Comparison of ENCODE assay signal across 19 cellular contexts in the genomic region with DNA sequence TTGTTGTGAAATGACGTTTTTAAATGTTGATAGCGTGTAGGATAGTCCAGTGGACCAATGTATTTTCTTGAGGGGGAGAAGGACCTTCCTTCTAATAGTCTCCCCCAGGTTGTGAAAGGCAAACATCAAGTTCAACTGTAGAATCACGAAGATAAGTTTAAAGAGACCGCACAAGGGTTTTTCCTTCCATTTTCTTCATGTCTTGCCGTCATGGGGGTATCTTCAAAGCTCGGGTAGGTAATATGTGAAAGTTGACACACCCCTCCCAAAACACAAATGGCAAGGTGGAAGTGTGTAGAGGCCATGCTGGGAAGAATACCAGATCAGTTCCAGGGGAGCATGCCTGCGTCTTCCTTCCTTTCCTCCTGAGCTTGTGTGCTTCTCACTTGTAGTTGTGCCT.
DNase-seq lines count a peak whose midpoint lies in the region; ATAC-seq and TF ChIP-seq lines count a peak whose summit lies in the region.
"Had no signal": no experiment of that assay in that cellular context is flagged by ENCODE, and none has a peak within 500 bp of the region (broad histone marks: within the 10 kb centered on the region; RNA-seq: fewer than 3 reads in every experiment).

No MANE protein-coding gene starts in this region.

- peaks cover 33% of the 10 kb centered on the region for H4K20me1 ChIP-seq in GM23338 (replicated peaks; ENCODE audit: insufficient read depth)

- peaks cover 88% of the 10 kb centered on the region for H3K79me2 ChIP-seq in GM23338 (replicated peaks; ENCODE audit: insufficient read depth)

- CTCF ChIA-PET in RWPE1 (lab: Yijun Ruan, JAX), result interaction anchor here (0.6 to 0.7 kb wide), 2 partner anchors 11 to 39 kb away, joined by 3 read pairs; no protein-coding TSS in a partner anchor

- ATAC-seq in GM23338 (no peak), HG03196 (IDR thresholded peaks at IDR 0.05; ENCODE audit: unreplicated experiment) (no peak)
- ATAC-seq: CD8-positive, alpha-beta T cell; PC-3 had no signal

- H3K27ac Mint-ChIP-seq in GM23338, result peak overlapping the region; percentile 57
- peak overlapping the region; percentile 50 for H3K27ac Mint-ChIP-seq in nephron progenitor cell
- H3K27ac Mint-ChIP-seq: CD8-positive, alpha-beta T cell had no signal

- H3K4me3 Mint-ChIP-seq in GM23338, result no peak overlapping the region
- H3K4me3 Mint-ChIP-seq in nephron progenitor cell, result no peak overlapping the region
- H3K4me3 Mint-ChIP-seq: CD8-positive, alpha-beta T cell had no signal

- no peaks in the 10 kb centered on the region for H3K27me3 ChIP-seq in GM23338 (ENCODE audit: insufficient read depth)
- H3K27me3 ChIP-seq: BE2C, SJSA1 had no signal

- H3K27ac ChIP-seq in GM23338 (ENCODE audit: low read depth) (no peak overlapping the region), RWPE1 (peak overlapping the region; percentile 29), cingulate gyrus (ENCODE audit: low read depth, low read length) (peak overlapping the region; percentile 3)
- H3K27ac ChIP-seq: SJSA1 had no signal

- no peak overlapping the region for H2AFZ ChIP-seq in GM23338

- TF ChIP-seq CTCF in GM23338 (conservative IDR thresholded peaks at IDR 0.05; ENCODE audit: low read depth in 2 of 2) (no peak), RWPE1 (conservative IDR thresholded peaks at IDR 0.05; ENCODE audit: low read depth) (no peak), nephron progenitor cell (IDR thresholded peaks at IDR 0.05) (no peak)

- H3K4me1 Mint-ChIP-seq in GM23338 (peaks cover 56% of the 10 kb centered on the region), nephron progenitor cell (peaks cover 51% of the 10 kb centered on the region)

- H3K9me3 Mint-ChIP-seq in GM23338 (peaks cover 8% of the 10 kb centered on the region), nephron progenitor cell (peaks cover 21% of the 10 kb centered on the region)

- H3K36me3 ChIP-seq in GM23338 (ENCODE audit: insufficient read depth), result no peaks in the 10 kb centered on the region
- H3K36me3 ChIP-seq: BE2C, HAP-1, SJSA1 had no signal

- H3K9me2 ChIP-seq in GM23338 (ENCODE audit: insufficient read depth), result no peaks in the 10 kb centered on the region

- no peak overlapping the region for H3K4me3 ChIP-seq in GM23338
- H3K4me3 ChIP-seq: HAP-1, SJSA1 had no signal

- POLR2A ChIA-PET in RWPE1 (lab: Yijun Ruan, JAX; ENCODE audit: low non-redundant PET), result no interaction called here

- H3K36me3 Mint-ChIP-seq in GM23338 (ENCODE audit: low read depth), result peaks cover 12% of the 10 kb centered on the region
- H3K36me3 Mint-ChIP-seq in nephron progenitor cell (ENCODE audit: low read depth), result peaks cover 41% of the 10 kb centered on the region

- peaks cover 8% of the 10 kb centered on the region; the same call in 1 of the 2 replicates for H3F3A ChIP-seq in GM23338 (replicated peaks; ENCODE audit: low read depth)

- no peak for DNase-seq in GM23338 (ENCODE audit: low spot score)
- DNase-seq in RWPE1 (ENCODE audit: low spot score), result no peak
- no peak for DNase-seq in nephron progenitor cell
- no peak for DNase-seq in NCI-H2081 treated with DMSO at 0.1 percent for 48 hours (lab: John Stamatoyannopoulos, UW)
- no peak for DNase-seq in stimulated activated CD8-positive, alpha-beta memory T cell treated with anti-CD3 and anti-CD28 coated beads, Interleukin-4, amount 100 ng/mL, for 48 hours
- DNase-seq in OCI-M2 (lab: John Stamatoyannopoulos, UW; ENCODE audit: unreplicated experiment), result no peak
- DNase-seq: CD8-positive, alpha-beta T cell; DMS79; KBM-7; MV-4-11; NCI-H1436; NCI-H2029; NCI-H748 treated with DMSO at 0.1 percent for 48 hours; PC-3 had no signal

- H3K4me1 ChIP-seq in GM23338 (ENCODE audit: insufficient read depth), result peaks cover 49% of the 10 kb centered on the region
- H3K4me1 ChIP-seq: SJSA1 had no signal

- peaks cover 4% of the 10 kb centered on the region for H3K27me3 Mint-ChIP-seq in GM23338 (ENCODE audit: insufficient read depth, low read depth, poor library complexity)
- H3K27me3 Mint-ChIP-seq in nephron progenitor cell (ENCODE audit: low read depth, poor library complexity), result no peaks in the 10 kb centered on the region

- H3K4me2 ChIP-seq in GM23338, result no peak overlapping the region

TF ChIP-seq in GM23338, 12 proteins besides CTCF, POLR2A, EP300 and RAD21 (continues in another document):
- TF ChIP-seq CREB1 (CRISPR knock-in tag; IDR thresholded peaks at IDR 0.05; ENCODE audit: low read depth), result no peak
- no peak for TF ChIP-seq STAT1 (IDR thresholded peaks at IDR 0.05; ENCODE audit: unreplicated experiment)
- no peak for TF ChIP-seq NANOG (IDR thresholded peaks at IDR 0.05; ENCODE audit: borderline replicate concordance)
- TF ChIP-seq JUNB (IDR thresholded peaks at IDR 0.05; ENCODE audit: unreplicated experiment), result no peak
- TF ChIP-seq ZNF114 (CRISPR knock-in tag; IDR thresholded peaks at IDR 0.05), result no peak
- no peak for TF ChIP-seq POLR2AphosphoS5 (IDR thresholded peaks at IDR 0.05; ENCODE audit: low read depth)
- TF ChIP-seq, protein P1, sequence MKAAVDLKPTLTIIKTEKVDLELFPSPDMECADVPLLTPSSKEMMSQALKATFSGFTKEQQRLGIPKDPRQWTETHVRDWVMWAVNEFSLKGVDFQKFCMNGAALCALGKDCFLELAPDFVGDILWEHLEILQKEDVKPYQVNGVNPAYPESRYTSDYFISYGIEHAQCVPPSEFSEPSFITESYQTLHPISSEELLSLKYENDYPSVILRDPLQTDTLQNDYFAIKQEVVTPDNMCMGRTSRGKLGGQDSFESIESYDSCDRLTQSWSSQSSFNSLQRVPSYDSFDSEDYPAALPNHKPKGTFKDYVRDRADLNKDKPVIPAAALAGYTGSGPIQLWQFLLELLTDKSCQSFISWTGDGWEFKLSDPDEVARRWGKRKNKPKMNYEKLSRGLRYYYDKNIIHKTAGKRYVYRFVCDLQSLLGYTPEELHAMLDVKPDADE (IDR thresholded peaks at IDR 0.05), result no peak
- TF ChIP-seq EZH2 (IDR thresholded peaks at IDR 0.05; ENCODE audit: low read depth, unreplicated experiment), result no peak
- TF ChIP-seq, protein P2, sequence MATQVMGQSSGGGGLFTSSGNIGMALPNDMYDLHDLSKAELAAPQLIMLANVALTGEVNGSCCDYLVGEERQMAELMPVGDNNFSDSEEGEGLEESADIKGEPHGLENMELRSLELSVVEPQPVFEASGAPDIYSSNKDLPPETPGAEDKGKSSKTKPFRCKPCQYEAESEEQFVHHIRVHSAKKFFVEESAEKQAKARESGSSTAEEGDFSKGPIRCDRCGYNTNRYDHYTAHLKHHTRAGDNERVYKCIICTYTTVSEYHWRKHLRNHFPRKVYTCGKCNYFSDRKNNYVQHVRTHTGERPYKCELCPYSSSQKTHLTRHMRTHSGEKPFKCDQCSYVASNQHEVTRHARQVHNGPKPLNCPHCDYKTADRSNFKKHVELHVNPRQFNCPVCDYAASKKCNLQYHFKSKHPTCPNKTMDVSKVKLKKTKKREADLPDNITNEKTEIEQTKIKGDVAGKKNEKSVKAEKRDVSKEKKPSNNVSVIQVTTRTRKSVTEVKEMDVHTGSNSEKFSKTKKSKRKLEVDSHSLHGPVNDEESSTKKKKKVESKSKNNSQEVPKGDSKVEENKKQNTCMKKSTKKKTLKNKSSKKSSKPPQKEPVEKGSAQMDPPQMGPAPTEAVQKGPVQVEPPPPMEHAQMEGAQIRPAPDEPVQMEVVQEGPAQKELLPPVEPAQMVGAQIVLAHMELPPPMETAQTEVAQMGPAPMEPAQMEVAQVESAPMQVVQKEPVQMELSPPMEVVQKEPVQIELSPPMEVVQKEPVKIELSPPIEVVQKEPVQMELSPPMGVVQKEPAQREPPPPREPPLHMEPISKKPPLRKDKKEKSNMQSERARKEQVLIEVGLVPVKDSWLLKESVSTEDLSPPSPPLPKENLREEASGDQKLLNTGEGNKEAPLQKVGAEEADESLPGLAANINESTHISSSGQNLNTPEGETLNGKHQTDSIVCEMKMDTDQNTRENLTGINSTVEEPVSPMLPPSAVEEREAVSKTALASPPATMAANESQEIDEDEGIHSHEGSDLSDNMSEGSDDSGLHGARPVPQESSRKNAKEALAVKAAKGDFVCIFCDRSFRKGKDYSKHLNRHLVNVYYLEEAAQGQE (IDR thresholded peaks at IDR 0.05; ENCODE audit: unreplicated experiment), result no peak
